Comparison of ENCODE assay signal across 8 cellular contexts in the genomic region with DNA sequence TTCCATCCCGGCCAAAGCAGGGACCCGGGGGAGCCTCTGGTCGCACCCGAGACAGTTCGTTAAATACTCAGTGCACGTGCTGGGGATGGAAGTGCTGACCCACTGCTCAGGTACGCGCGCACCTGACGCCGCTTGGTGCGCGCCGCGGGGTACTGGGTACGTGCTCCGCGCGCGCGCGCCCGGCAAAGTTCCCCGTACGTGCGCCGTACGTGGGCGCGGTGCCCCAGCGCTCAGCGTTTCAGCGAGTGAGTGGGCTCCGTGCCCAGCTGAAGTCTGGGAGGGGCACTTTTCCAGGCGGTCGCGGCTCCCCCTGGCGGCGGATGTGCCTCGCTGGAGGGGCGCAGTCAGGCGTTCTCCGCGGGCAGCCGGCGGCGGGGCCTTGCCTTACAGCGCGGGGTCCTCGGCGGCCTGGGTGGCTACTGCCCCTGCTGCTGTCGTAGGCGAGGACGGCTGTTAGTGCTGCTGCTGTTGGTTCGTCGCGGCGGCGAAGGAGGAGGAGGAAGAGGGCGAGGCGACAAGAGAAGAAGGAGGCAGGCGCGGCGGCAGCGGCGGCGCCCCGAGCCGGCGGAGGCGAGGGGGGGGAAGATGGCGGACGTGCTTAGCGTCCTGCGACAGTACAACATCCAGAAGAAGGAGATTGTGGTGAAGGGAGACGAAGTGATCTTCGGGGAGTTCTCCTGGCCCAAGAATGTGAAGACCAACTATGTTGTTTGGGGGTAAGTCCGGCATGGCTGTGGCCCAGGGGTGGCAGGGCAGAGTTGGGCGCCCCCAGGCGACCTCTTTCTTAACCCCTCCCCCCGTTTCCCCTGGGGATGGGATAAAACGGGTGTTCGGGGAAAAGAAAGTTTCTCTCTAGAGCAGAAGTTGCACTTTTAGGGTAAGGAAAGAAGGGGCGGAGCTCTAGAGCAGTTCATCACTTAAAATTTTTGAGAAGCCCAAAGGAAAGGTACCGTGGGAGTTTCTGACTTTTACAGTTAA. TPM values are rescaled to one million over a fixed set of nuclear protein-coding genes. Genes with fewer than 3 reads are reported as not detected.
DNase-seq lines count a peak whose midpoint lies in the region; ATAC-seq and TF ChIP-seq lines count a peak whose summit lies in the region.

CDC73 (plus strand) TSS at position 416 of the 978 bp plus-strand sequence; CDS start at position 586, 170 bp downstream.

- POLR2A ChIA-PET in activated naive CD8-positive, alpha-beta T cell treated with anti-CD3 and anti-CD28 coated beads, Interleukin-2, amount 10 ng/mL, durations not matched to agents 7 days and 5 days (lab: Charles Lee): interaction anchor here (0.8 to 2.8 kb wide), 3 partner anchors 10 to 347 kb away, joined by 3 to 30 read pairs (median 4); partner anchors contain the start of genes RO60 and UCHL5

- H3K79me1 ChIP-seq in trophoblast cell (ENCODE audit: low read length): peaks cover 12% of the 10 kb centered on the region

- H3K27ac ChIP-seq in SU-DHL-6 (ENCODE audit: low read depth, low read length) (peak within 1 kb of the TSS; percentile 93), trophoblast cell (ENCODE audit: low read depth, low read length) (peak within 1 kb of the TSS; percentile 96), transverse colon (peak within 1 kb of the TSS; percentile 94 to 99 (median 96))

- no CpG with 5 or more reads among the region's 85 CpGs for WGBS in trophoblast cell (ENCODE audit: extremely low coverage, insufficient coverage, insufficient read length)
- WGBS in transverse colon (ENCODE audit: low coverage in 1 of 2), 2 donors: 0 to 2% methylated on average over 12 to 76 of the region's 85 CpGs

- peaks cover 17% of the 10 kb centered on the region for H3K27me3 Mint-ChIP-seq in activated naive CD8-positive, alpha-beta T cell treated with anti-CD3 and anti-CD28 coated beads, Interleukin-2, amount 10 ng/mL, durations not matched to agents 7 days and 5 days

- peak within 1 kb of the TSS; percentile 54 for H4K12ac ChIP-seq in trophoblast cell (ENCODE audit: low read depth, low read length)

- peak within 1 kb of the TSS; percentile 84 for H3K9ac ChIP-seq in SU-DHL-6 (ENCODE audit: low read length)
- peak within 1 kb of the TSS; percentile 99 for H3K9ac ChIP-seq in trophoblast cell (ENCODE audit: low read length)

- peaks cover 10% of the 10 kb centered on the region; the same call in 1 of the 2 replicates for H4K20me1 ChIP-seq in SU-DHL-6 (ENCODE audit: low read depth, low read length)

- peak; percentile 95 for TF ChIP-seq POLR2A in transverse colon (IDR thresholded peaks at IDR 0.05)

- H3K79me2 ChIP-seq in SU-DHL-6 (ENCODE audit: insufficient read depth, low read length) (peaks cover 45% of the 10 kb centered on the region), trophoblast cell (ENCODE audit: control insufficient read depth, insufficient read depth, low read length, poor library complexity) (peaks cover 8% of the 10 kb centered on the region)

- peaks cover 6% of the 10 kb centered on the region for H3K36me3 Mint-ChIP-seq in activated naive CD8-positive, alpha-beta T cell treated with anti-CD3 and anti-CD28 coated beads, Interleukin-2, amount 10 ng/mL, durations not matched to agents 7 days and 5 days

- H3K27me3 ChIP-seq in SU-DHL-6 (ENCODE audit: low read length) (no peaks in the 10 kb centered on the region), trophoblast cell (ENCODE audit: insufficient read depth, low read length) (no peaks in the 10 kb centered on the region), transverse colon (no peaks in the 10 kb centered on the region)

- ATAC-seq in HG02759 (IDR thresholded peaks at IDR 0.05; ENCODE audit: unreplicated experiment) (peak; percentile 92), Right ventricle myocardium inferior (peak; percentile 100)
- ATAC-seq in activated naive CD8-positive, alpha-beta T cell treated with anti-CD3 and anti-CD28 coated beads, Interleukin-2, amount 10 ng/mL, durations not matched to agents 7 days and 5 days (ENCODE audit: low read depth): peak; percentile 96

- peak within 1 kb of the TSS; percentile 80 for H3K14ac ChIP-seq in trophoblast cell (ENCODE audit: low read length)

- H3K4ac ChIP-seq in trophoblast cell (ENCODE audit: low read depth, low read length): peak within 1 kb of the TSS; percentile 38

- peak within 1 kb of the TSS; percentile 88 for H3K4me2 ChIP-seq in SU-DHL-6 (ENCODE audit: low read depth, low read length, poor library complexity, severe bottlenecking)
- peak within 1 kb of the TSS; percentile 92 for H3K4me2 ChIP-seq in trophoblast cell (ENCODE audit: low read length)

- H3F3A ChIP-seq in SU-DHL-6 (ENCODE audit: insufficient read depth): peaks cover 26% of the 10 kb centered on the region

- no peaks in the 10 kb centered on the region for H3K9me3 ChIP-seq in SU-DHL-6 (ENCODE audit: insufficient read depth, low read length)
- H3K9me3 ChIP-seq in trophoblast cell (ENCODE audit: insufficient read depth, low read depth, low read length): no peaks in the 10 kb centered on the region
- no peaks in the 10 kb centered on the region for H3K9me3 ChIP-seq in transverse colon

- peak within 1 kb of the TSS; percentile 82 for H3K18ac ChIP-seq in trophoblast cell (ENCODE audit: low read length)

- no peaks in the 10 kb centered on the region for H3K9me2 ChIP-seq in SU-DHL-6 (replicated peaks; ENCODE audit: insufficient read depth, low read length)

- H4K91ac ChIP-seq in trophoblast cell (ENCODE audit: low read depth, low read length): peak within 1 kb of the TSS; percentile 83

- TF ChIP-seq EP300 in transverse colon (IDR thresholded peaks at IDR 0.05; ENCODE audit: low read depth): peak; percentile 76

- H2BK12ac ChIP-seq in trophoblast cell (ENCODE audit: low read length): peak within 1 kb of the TSS; percentile 26

- H3K4me3 ChIP-seq in SU-DHL-6 (ENCODE audit: insufficient read depth, low read length, poor library complexity, severe bottlenecking) (peak within 1 kb of the TSS; percentile 97), trophoblast cell (ENCODE audit: low read depth, low read length) (peak within 1 kb of the TSS; percentile 96), transverse colon (peak within 1 kb of the TSS; percentile 41 to 99 (median 81))

- DNase-seq in NCI-H128 (lab: John Stamatoyannopoulos, UW; ENCODE audit: unreplicated experiment) (peak; percentile 95), Right ventricle myocardium inferior (ENCODE audit: missing footprints) (peak; percentile 99), trophoblast cell (peak; percentile 92 to 98), transverse colon (peak; percentile 99)
- DNase-seq in activated naive CD8-positive, alpha-beta T cell treated with anti-CD3 and anti-CD28 coated beads, Interleukin-2, amount 10 ng/mL, durations not matched to agents 7 days and 5 days: peak; percentile 99

- H2AK5ac ChIP-seq in trophoblast cell (ENCODE audit: low read length): no peak within 1 kb of the TSS

- H3K27ac Mint-ChIP-seq in activated naive CD8-positive, alpha-beta T cell treated with anti-CD3 and anti-CD28 coated beads, Interleukin-2, amount 10 ng/mL, durations not matched to agents 7 days and 5 days: peak within 1 kb of the TSS; percentile 98

- H4K8ac ChIP-seq in trophoblast cell (ENCODE audit: low read depth, low read length): peak within 1 kb of the TSS; percentile 93

- peak within 1 kb of the TSS; percentile 72 for H2BK120ac ChIP-seq in trophoblast cell (ENCODE audit: insufficient read depth, low read length, poor library complexity)

- H3K23ac ChIP-seq in trophoblast cell (ENCODE audit: low read length): peak within 1 kb of the TSS; percentile 97

- TF ChIP-seq CTCF in GM12873 (IDR thresholded peaks at IDR 0.05; ENCODE audit: insufficient read depth, low read depth, low read length, missing control alignments) (peak; percentile 84), SU-DHL-6 (IDR thresholded peaks at IDR 0.05; ENCODE audit: insufficient read depth, low read length, poor library complexity, severe bottlenecking) (peak; percentile 58), transverse colon (IDR thresholded peaks at IDR 0.05) (peak; percentile 87 to 99 (median 94))

- peak within 1 kb of the TSS; percentile 99 for H3K4me3 Mint-ChIP-seq in activated naive CD8-positive, alpha-beta T cell treated with anti-CD3 and anti-CD28 coated beads, Interleukin-2, amount 10 ng/mL, durations not matched to agents 7 days and 5 days

- peak within 1 kb of the TSS; percentile 73 for H2BK5ac ChIP-seq in trophoblast cell (ENCODE audit: low read depth, low read length, poor library complexity)

- H3K36me3 ChIP-seq in SU-DHL-6 (ENCODE audit: low read length): peaks cover 8% of the 10 kb centered on the region; the same call in 1 of the 2 replicates
- H3K36me3 ChIP-seq in trophoblast cell (ENCODE audit: control insufficient read depth in 1 of 2, insufficient read depth in 2 of 2, low read length in 2 of 2): peaks cover 6 to 8% of the 10 kb centered on the region in 2 experiments
- peaks cover 0 to 8% (median 0%) of the 10 kb centered on the region in 4 donors for H3K36me3 ChIP-seq in transverse colon

- in situ Hi-C loops in transverse colon (cut with MboI; ENCODE audit: low pct_ligation_motif_present in 1 of 4, low pct_unique_long_range_greater_than_20kb in 1 of 4, low sequenced_read_pairs in 3 of 4): loop anchor here in 2 of 4 donors (10.0 to 25.0 kb wide), 2 partner anchors 57 to 310 kb away; partner anchors contain the start of gene RGS2 (in 1 of the 2)

- H3K4me1 ChIP-seq in trophoblast cell (ENCODE audit: control insufficient read depth in 1 of 2, insufficient read depth in 2 of 2, low read length in 2 of 2) (peaks cover 0 to 3% of the 10 kb centered on the region in 2 experiments), transverse colon (peaks cover 7 to 24% (median 10%) of the 10 kb centered on the region in 4 donors)

- H3K9me3 Mint-ChIP-seq in activated naive CD8-positive, alpha-beta T cell treated with anti-CD3 and anti-CD28 coated beads, Interleukin-2, amount 10 ng/mL, durations not matched to agents 7 days and 5 days: no peaks in the 10 kb centered on the region

- intact Hi-C loops in Right ventricle myocardium inferior (cut with DNase I) (loop anchor here (1.0 to 5.0 kb wide), 4 partner anchors 17 to 650 kb away; partner anchors contain the start of genes GLRX2, RGS2, RO60 and UCHL5), transverse colon (cut with DNase I; ENCODE audit: low total_unique reads) (loop anchor here (2.0 to 5.0 kb wide), 2 partner anchors 17 to 645 kb away; partner anchors contain the start of gene GLRX2)

- H3K4me1 Mint-ChIP-seq in activated naive CD8-positive, alpha-beta T cell treated with anti-CD3 and anti-CD28 coated beads, Interleukin-2, amount 10 ng/mL, durations not matched to agents 7 days and 5 days: peaks cover 26% of the 10 kb centered on the region

- peak within 1 kb of the TSS; percentile 85 for H2AFZ ChIP-seq in SU-DHL-6 (ENCODE audit: low read depth, low read length, severe bottlenecking)
- H2AFZ ChIP-seq in trophoblast cell (ENCODE audit: insufficient read depth, low read length, poor library complexity): peak within 1 kb of the TSS; percentile 85

RNA-seq across cellular contexts. Expression of gene CDC73, which starts in this region (rescaled TPM):
- 10 to 100 TPM; 50.8 to 55.2 TPM for total RNA-seq in activated naive CD8-positive, alpha-beta T cell treated with anti-CD3 and anti-CD28 coated beads, Interleukin-2, amount 10 ng/mL, durations not matched to agents 7 days and 5 days
- 48.6 TPM for total RNA-seq in Right ventricle myocardium inferior
- polyA plus RNA-seq in trophoblast cell (2013): 24.2 and 24.6 TPM in 2 replicates
- 100 to 1,000 TPM in 1 of 4 donors, 10 to 100 TPM in 3; 26.2 to 208 (median 54.6) TPM for total RNA-seq in transverse colon

Comparison
In these comparisons a context has a peak if more than half of its experiments do, and no peak if none do; other contexts are left out.
1. Peak in every context shown above with its lines: DNase-seq, ATAC-seq, H3K4me3 ChIP-seq and H3K27ac ChIP-seq.